Comparison of ENCODE assay signal across 23 cellular contexts in the genomic region with DNA sequence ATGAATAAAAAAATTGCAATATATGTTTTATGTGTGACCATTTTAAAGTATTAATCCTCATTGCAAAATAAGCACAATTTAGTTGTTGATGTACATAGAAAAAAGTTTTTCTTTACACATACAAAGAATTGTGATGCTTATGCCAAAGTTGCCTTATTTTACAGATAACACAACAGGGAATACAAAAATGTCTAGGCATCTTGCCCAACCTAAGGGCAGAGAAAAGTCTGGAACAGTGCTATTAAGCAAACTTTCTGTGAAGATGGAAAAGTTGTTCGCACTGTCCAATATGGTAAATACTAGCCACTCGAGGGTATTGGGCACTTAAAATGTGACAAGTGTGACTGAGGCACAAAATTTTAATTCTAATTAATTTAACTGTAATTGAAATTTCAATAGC.
"Had no signal": no experiment of that assay in that cellular context is flagged by ENCODE, and none has a peak within 500 bp of the region (broad histone marks: within the 10 kb centered on the region; RNA-seq: fewer than 3 reads in every experiment).

No MANE protein-coding gene starts in this region.

- ATAC-seq: activated CD8-positive, alpha-beta memory T cell treated with anti-CD3 and anti-CD28 coated beads, Interleukin-2, amount 10 ng/mL, durations not matched to agents 7 days and 5 days; activated naive CD4-positive, alpha-beta T cell treated with anti-CD3 and anti-CD28 coated beads, Interleukin-2, amount 50 U/mL, for 72 hours; activated naive CD8-positive, alpha-beta T cell treated with anti-CD3 and anti-CD28 coated beads, Interleukin-2, amount 50 U/mL, for 24 hours; T-helper 17 cell; WTC11 had no signal

- DNase-seq: activated CD4-positive, alpha-beta T cell treated with anti-CD3 and anti-CD28 coated beads, Interleukin-2, amount 10 ng/mL, durations not matched to agents 24 days and 14 days; activated CD4-positive, alpha-beta T cell treated with anti-CD3 and anti-CD28 coated beads, Interleukin-2, amount 50 U/mL, for 48 hours; activated CD4-positive, CD25-positive, alpha-beta regulatory T cell treated with anti-CD3 and anti-CD28 coated beads, Interleukin-2, amount 50 U/mL, for 72 hours; activated CD8-positive, alpha-beta memory T cell treated with anti-CD3 and anti-CD28 coated beads, Interleukin-2, amount 10 ng/mL, durations not matched to agents 7 days and 5 days; activated effector memory CD4-positive, alpha-beta T cell treated with Interleukin-2 at 50 U/mL for 16 hours; activated naive CD4-positive, alpha-beta T cell; activated naive CD8-positive, alpha-beta T cell treated with anti-CD3 and anti-CD28 coated beads, Interleukin-2, amount 50 U/mL, for 24 hours; activated T-cell treated with anti-CD3 and anti-CD28 coated beads, Interleukin-2, amount 50 U/mL, for 24 hours; caudate nucleus; Karpas-422; MM.1S; NCI-H1105 treated with DMSO at 0.1 percent for 48 hours; NCI-H1436 treated with DMSO at 0.1 percent for 48 hours; NCI-H187; NCI-H2081 treated with DMSO at 0.1 percent for 48 hours; NCI-H2227 treated with DMSO at 0.1 percent for 48 hours; NCI-H526; NCI-H82; SIG-M5; T-helper 17 cell; T-helper 9 cell had no signal
